Comparison of ENCODE assay signal across 17 cellular contexts in genomic region chr10:43224321-43224720, GRCh38. TPM values are rescaled to one million over a fixed set of nuclear protein-coding genes. Genes with fewer than 3 reads are reported as not detected.
DNase-seq lines count a peak whose midpoint lies in the region; ATAC-seq, FAIRE-seq and TF ChIP-seq lines count a peak whose summit lies in the region.
"Had no signal": no experiment of that assay in that cellular context is flagged by ENCODE, and none has a peak within 500 bp of the region (broad histone marks: within the 10 kb centered on the region; RNA-seq: fewer than 3 reads in every experiment).

No MANE protein-coding gene starts in this region.

- H3K9me3 ChIP-seq in kidney (ENCODE audit: control insufficient read depth in 1 of 2, low read length in 2 of 2) = no peaks in the 10 kb centered on the region
- H3K9me3 ChIP-seq: BLaER1 had no signal

- H3K4me1 ChIP-seq in kidney (ENCODE audit: control insufficient read depth in 1 of 2, insufficient read depth in 1 of 2, low read depth in 1 of 2, low read length in 2 of 2) = peaks cover 0 to 8% of the 10 kb centered on the region in 2 donors

- no peaks in the 10 kb centered on the region for H3K36me3 ChIP-seq in kidney (ENCODE audit: control insufficient read depth in 1 of 2, insufficient read depth in 2 of 2, low read length in 2 of 2)
- H3K36me3 ChIP-seq: BLaER1 had no signal

- no peak for TF ChIP-seq CTCF in LNCaP clone FGC (IDR thresholded peaks at IDR 0.05; ENCODE audit: control insufficient read depth, extremely low read depth, insufficient read depth)
- no peak for TF ChIP-seq CTCF in kidney (IDR thresholded peaks at IDR 0.05; ENCODE audit: borderline replicate concordance, extremely low read depth, insufficient read depth)

- DNase-seq in ACHN (peak; percentile 22), LNCaP clone FGC (ENCODE audit: low read depth) (peak; percentile 56), kidney (no peak), renal cortical epithelial cell (ENCODE audit: low read depth) (peak; percentile 78), dermis blood vessel endothelial cell (no peak), NCI-H748 (lab: John Stamatoyannopoulos, UW; ENCODE audit: unreplicated experiment) (no peak)
- DNase-seq: AML-193, Calu3, DMS 273 treated with DMSO at 0.1 percent for 48 hours, HCEC 1CT, IMR-90 had no signal

- intact Hi-C loops in kidney (cut with DNase I) = no loop called here

- no peak overlapping the region for H3K9ac ChIP-seq in kidney (ENCODE audit: low read length in 2 of 2)
- H3K9ac ChIP-seq: BLaER1 had no signal

- no peak overlapping the region for H3K27ac ChIP-seq in kidney (ENCODE audit: low read depth in 2 of 2, low read length in 2 of 2)
- H3K27ac ChIP-seq: 22Rv1, BLaER1 had no signal

- no peak for ATAC-seq in SK-N-SH treated with all-trans-retinoic acid at 6 μM for 48 hours

- in situ Hi-C loops in ACHN (cut with HindIII; ENCODE audit: low pct_ligation_motif_present, low pct_unique_long_range_greater_than_20kb, low sequenced_read_pairs) = no loop called here

- FAIRE-seq in kidney (lab: Jason Lieb, UNC) = peak; percentile 86

- H3K4me3 ChIP-seq in LNCaP clone FGC (ENCODE audit: low read depth, low read length) = no peak overlapping the region
- H3K4me3 ChIP-seq in kidney (ENCODE audit: low read length in 2 of 2) = no peak overlapping the region
- H3K4me3 ChIP-seq: BLaER1 had no signal

TF ChIP-seq in SK-N-SH treated with all-trans-retinoic acid at 6 μM for 48 hours, 23 proteins besides CTCF, POLR2A, EP300 and RAD21:
- TF ChIP-seq RARB (CRISPR knock-in tag; IDR thresholded peaks at IDR 0.05) (no peak), CSRNP3 (CRISPR knock-in tag; IDR thresholded peaks at IDR 0.05) (no peak), ZC3H10 (CRISPR knock-in tag; IDR thresholded peaks at IDR 0.05) (no peak), ESRRG (CRISPR knock-in tag; IDR thresholded peaks at IDR 0.05) (no peak), ZFP3 (CRISPR knock-in tag; IDR thresholded peaks at IDR 0.05) (no peak), CSDC2 (CRISPR knock-in tag; IDR thresholded peaks at IDR 0.05) (no peak), ZFP30 (CRISPR knock-in tag; IDR thresholded peaks at IDR 0.05) (no peak)

RNA-seq across cellular contexts. Expression of gene RASGEF1A, which starts 42.5 kb away (rescaled TPM):
- total RNA-seq in kidney (3.6 TPM), renal cortical epithelial cell (under 0.01 and 2.0 TPM in 2 replicates), dermis blood vessel endothelial cell (0.17 and 0.51 TPM in 2 replicates)
- polyA plus RNA-seq in kidney (ENCODE audit: insufficient read depth, low read depth, low replicate concordance) = 2.8 TPM
- total RNA-seq: A673, Daoy, H4 had no signal

Comparison
In these comparisons a context has a peak if more than half of its experiments do, and no peak if none do; other contexts are left out.
1. DNase-seq: peak in ACHN (single experiment), LNCaP clone FGC (single experiment) and renal cortical epithelial cell (single experiment); none in kidney (single experiment), dermis blood vessel endothelial cell (single experiment) and NCI-H748 (single experiment).